Comparison of ENCODE assay signal across 1 cellular context in the genomic region with DNA sequence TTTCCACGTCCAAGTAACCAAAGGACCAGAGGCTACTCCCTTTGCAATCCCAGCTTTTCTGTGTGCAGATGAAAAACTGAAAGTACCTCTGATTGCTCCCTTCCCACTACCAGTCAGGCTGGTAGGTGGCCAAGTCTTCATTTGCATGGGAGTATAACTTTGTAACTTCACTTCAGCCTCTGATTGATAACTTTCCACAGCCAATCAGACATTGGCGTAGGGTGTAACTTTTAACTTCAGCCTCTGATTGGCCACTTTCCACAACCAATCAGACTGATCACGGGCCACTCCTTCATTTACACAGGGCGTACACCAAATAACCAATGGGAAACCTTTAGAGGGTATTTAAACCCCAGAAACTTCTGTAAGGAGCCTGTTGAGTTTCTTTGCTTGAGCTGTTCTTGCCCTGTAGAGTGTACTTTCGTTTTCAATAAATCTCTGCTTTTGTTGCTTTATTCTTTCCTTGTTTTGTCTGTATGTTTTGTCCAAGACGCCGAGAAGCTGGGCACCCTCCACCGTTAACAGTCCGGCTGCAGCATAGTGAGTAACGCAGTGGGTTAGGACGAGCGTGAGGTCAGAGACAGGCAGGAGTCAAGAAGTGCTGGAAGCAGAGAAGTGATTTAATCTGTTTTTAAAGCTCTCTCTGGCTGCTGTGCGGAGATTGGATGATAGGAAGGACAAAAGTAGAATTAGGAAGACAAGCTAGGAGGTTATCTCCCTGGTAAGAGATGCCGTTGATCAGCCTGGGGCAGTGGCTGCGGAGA.
TF ChIP-seq lines count a peak whose summit lies in the region.

No MANE protein-coding gene starts in this region.

TF ChIP-seq in GM12878, 131 proteins besides CTCF, POLR2A, EP300 and RAD21:
- TF ChIP-seq, protein P1, sequence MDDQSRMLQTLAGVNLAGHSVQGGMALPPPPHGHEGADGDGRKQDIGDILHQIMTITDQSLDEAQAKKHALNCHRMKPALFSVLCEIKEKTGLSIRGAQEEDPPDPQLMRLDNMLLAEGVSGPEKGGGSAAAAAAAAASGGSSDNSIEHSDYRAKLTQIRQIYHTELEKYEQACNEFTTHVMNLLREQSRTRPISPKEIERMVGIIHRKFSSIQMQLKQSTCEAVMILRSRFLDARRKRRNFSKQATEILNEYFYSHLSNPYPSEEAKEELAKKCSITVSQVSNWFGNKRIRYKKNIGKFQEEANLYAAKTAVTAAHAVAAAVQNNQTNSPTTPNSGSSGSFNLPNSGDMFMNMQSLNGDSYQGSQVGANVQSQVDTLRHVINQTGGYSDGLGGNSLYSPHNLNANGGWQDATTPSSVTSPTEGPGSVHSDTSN (IDR thresholded peaks at IDR 0.05; ENCODE audit: insufficient replicate concordance, low read depth, low read length): peak; percentile 72
- TF ChIP-seq NBN (IDR thresholded peaks at IDR 0.05): no peak
- TF ChIP-seq FOXK2 (IDR thresholded peaks at IDR 0.05): no peak
- TF ChIP-seq, protein P2, sequence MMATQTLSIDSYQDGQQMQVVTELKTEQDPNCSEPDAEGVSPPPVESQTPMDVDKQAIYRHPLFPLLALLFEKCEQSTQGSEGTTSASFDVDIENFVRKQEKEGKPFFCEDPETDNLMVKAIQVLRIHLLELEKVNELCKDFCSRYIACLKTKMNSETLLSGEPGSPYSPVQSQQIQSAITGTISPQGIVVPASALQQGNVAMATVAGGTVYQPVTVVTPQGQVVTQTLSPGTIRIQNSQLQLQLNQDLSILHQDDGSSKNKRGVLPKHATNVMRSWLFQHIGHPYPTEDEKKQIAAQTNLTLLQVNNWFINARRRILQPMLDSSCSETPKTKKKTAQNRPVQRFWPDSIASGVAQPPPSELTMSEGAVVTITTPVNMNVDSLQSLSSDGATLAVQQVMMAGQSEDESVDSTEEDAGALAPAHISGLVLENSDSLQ (IDR thresholded peaks at IDR 0.05): peak; percentile 92
- TF ChIP-seq, protein P3, sequence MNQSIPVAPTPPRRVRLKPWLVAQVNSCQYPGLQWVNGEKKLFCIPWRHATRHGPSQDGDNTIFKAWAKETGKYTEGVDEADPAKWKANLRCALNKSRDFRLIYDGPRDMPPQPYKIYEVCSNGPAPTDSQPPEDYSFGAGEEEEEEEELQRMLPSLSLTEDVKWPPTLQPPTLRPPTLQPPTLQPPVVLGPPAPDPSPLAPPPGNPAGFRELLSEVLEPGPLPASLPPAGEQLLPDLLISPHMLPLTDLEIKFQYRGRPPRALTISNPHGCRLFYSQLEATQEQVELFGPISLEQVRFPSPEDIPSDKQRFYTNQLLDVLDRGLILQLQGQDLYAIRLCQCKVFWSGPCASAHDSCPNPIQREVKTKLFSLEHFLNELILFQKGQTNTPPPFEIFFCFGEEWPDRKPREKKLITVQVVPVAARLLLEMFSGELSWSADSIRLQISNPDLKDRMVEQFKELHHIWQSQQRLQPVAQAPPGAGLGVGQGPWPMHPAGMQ (IDR thresholded peaks at IDR 0.05; ENCODE audit: borderline replicate concordance): no peak
- TF ChIP-seq ZZZ3 (IDR thresholded peaks at IDR 0.05; ENCODE audit: control insufficient read depth, insufficient read length, low read depth): no peak
- TF ChIP-seq CREB1 (IDR thresholded peaks at IDR 0.05; ENCODE audit: low read depth): no peak
- TF ChIP-seq CBX5 (IDR thresholded peaks at IDR 0.05; ENCODE audit: low read depth): no peak
- no peak for TF ChIP-seq MTA2 (IDR thresholded peaks at IDR 0.05; ENCODE audit: low read depth)
- TF ChIP-seq TCF3 (IDR thresholded peaks at IDR 0.05; ENCODE audit: borderline replicate concordance, insufficient read depth, low read depth, low read length): no peak
- TF ChIP-seq, protein P4, sequence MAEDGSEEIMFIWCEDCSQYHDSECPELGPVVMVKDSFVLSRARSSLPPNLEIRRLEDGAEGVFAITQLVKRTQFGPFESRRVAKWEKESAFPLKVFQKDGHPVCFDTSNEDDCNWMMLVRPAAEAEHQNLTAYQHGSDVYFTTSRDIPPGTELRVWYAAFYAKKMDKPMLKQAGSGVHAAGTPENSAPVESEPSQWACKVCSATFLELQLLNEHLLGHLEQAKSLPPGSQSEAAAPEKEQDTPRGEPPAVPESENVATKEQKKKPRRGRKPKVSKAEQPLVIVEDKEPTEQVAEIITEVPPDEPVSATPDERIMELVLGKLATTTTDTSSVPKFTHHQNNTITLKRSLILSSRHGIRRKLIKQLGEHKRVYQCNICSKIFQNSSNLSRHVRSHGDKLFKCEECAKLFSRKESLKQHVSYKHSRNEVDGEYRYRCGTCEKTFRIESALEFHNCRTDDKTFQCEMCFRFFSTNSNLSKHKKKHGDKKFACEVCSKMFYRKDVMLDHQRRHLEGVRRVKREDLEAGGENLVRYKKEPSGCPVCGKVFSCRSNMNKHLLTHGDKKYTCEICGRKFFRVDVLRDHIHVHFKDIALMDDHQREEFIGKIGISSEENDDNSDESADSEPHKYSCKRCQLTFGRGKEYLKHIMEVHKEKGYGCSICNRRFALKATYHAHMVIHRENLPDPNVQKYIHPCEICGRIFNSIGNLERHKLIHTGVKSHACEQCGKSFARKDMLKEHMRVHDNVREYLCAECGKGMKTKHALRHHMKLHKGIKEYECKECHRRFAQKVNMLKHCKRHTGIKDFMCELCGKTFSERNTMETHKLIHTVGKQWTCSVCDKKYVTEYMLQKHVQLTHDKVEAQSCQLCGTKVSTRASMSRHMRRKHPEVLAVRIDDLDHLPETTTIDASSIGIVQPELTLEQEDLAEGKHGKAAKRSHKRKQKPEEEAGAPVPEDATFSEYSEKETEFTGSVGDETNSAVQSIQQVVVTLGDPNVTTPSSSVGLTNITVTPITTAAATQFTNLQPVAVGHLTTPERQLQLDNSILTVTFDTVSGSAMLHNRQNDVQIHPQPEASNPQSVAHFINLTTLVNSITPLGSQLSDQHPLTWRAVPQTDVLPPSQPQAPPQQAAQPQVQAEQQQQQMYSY (CRISPR knock-in tag; IDR thresholded peaks at IDR 0.05): no peak
- TF ChIP-seq NR2C2 (IDR thresholded peaks at IDR 0.05; ENCODE audit: borderline replicate concordance, control insufficient read depth, insufficient read length, low read depth): no peak
- TF ChIP-seq SP1 (IDR thresholded peaks at IDR 0.05; ENCODE audit: low read depth, low read length): peak; percentile 22
